In the genomic region with DNA sequence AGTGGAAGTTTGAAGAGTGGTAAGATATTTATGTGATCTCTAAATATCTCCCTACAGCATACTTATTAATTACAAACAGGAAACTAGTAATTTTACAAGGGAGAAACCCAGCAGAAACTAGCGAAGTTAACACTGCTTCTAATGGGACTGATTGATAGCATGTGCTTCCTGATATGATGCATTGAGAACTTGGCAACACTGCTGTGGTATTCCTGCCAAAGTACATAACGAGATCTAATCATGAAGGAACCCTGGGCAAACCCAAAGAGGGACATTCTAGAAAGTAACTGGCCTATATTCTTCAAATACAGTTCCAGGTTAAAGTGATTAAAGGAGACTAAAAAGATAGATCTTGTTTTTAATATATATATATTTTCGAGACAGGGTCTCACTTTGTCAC, we compare ENCODE assay signal across 1 cellular context.
TF ChIP-seq lines count a peak whose summit lies in the region.

No MANE protein-coding gene starts in this region.

TF ChIP-seq in IMR-90, 13 proteins besides CTCF, POLR2A, EP300 and RAD21:
- TF ChIP-seq RFX5 (IDR thresholded peaks at IDR 0.05; ENCODE audit: low read depth, low read length) (no peak), MAZ (IDR thresholded peaks at IDR 0.05; ENCODE audit: borderline replicate concordance, low read depth, low read length) (no peak), SMC3 (IDR thresholded peaks at IDR 0.05; ENCODE audit: low read depth, low read length) (no peak)
- TF ChIP-seq, protein P1, sequence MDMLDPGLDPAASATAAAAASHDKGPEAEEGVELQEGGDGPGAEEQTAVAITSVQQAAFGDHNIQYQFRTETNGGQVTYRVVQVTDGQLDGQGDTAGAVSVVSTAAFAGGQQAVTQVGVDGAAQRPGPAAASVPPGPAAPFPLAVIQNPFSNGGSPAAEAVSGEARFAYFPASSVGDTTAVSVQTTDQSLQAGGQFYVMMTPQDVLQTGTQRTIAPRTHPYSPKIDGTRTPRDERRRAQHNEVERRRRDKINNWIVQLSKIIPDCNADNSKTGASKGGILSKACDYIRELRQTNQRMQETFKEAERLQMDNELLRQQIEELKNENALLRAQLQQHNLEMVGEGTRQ (IDR thresholded peaks at IDR 0.05; ENCODE audit: low read depth, low read length): no peak
